In the genomic region with DNA sequence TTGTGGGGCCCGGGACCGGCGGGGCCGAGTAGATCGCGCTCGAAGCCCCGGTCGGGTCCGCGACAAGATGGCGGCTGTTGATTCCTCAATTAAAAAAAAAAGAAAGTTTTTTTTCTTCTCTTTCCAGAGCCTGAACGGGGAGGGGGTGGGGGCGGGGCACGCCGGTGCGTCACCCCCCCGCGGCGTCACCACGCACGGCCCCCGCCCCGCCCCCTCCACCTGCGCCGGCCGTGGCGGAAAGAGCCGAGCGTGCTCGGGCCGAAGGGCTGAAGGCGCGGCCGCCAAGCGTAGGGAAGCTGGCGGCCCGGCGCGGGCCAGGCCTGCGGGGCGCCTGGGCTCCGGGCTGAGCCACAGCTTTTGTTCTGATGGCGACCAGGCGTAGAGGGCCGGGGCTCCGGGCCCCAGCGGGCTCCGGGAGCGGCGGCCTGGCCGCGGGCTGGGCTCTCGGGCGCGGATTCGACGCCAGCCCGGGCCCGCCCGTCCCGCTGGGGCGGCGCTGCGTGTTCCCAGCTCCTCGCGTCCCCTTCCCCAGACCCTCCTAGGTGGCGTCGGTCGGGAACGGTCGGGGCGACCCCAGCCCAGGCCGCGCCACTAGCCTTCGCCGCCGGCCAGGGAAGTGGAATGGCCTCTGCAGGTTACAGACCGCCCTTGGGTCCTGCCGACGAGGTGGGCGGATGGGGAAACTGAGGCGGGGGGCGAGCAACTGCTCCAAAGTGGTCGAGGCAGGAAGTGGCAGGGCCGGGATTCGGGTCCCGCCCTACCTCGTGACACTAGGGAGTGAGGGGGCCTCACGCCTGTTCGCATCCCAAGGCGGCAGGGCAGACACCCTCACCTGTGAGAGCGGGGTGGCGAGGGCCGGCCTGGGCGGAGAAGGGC, we compare ENCODE assay signal across 1 cellular context.
TF ChIP-seq lines count a peak whose summit lies in the region.

A gene (minus strand): TSS at position 91 of the 876 bp plus-strand sequence. CDS start 797 bp downstream, outside the sequence.

TF ChIP-seq in HepG2, 621 proteins besides CTCF, POLR2A, EP300 and RAD21 (continued from another document and continues in another):
- TF ChIP-seq, protein P1, sequence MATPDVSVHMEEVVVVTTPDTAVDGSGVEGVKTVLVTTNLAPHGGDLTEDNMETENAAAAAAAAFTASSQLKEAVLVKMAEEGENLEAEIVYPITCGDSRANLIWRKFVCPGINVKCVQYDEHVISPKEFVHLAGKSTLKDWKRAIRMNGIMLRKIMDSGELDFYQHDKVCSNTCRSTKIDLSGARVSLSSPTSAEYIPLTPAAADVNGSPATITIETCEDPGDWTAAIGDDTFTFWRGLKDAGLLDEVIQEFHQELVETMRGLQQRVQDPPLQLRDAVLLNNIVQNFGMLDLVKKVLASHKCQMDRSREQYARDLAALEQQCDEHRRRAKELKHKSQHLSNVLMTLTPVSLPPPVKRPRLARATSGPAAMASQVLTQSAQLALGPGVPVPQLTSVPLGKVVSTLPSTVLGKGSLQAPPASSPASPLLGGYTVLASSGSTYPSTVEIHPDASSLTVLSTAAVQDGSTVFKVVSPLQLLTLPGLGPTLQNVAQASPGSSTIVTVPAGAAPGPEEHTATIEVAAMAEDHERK (CRISPR knock-in tag; IDR thresholded peaks at IDR 0.05; ENCODE audit: low read depth): peak; percentile 94
- TF ChIP-seq ZSCAN21 (CRISPR knock-in tag; IDR thresholded peaks at IDR 0.05; ENCODE audit: borderline replicate concordance) (no peak), ZNF616 (CRISPR knock-in tag; IDR thresholded peaks at IDR 0.05; ENCODE audit: low read depth) (0 out of 2 replicates have a peak, but pooled peaks have one; percentile 28), CHCHD3 (CRISPR knock-in tag; IDR thresholded peaks at IDR 0.05) (no peak), ZNF660 (CRISPR knock-in tag; IDR thresholded peaks at IDR 0.05; ENCODE audit: borderline replicate concordance, low read depth) (no peak), SATB2 (CRISPR knock-in tag; IDR thresholded peaks at IDR 0.05) (no peak), SNAPC2 (CRISPR knock-in tag; IDR thresholded peaks at IDR 0.05) (no peak), ZBTB8A (CRISPR knock-in tag; IDR thresholded peaks at IDR 0.05; ENCODE audit: borderline replicate concordance, low read depth) (no peak), CHD4 (IDR thresholded peaks at IDR 0.05; ENCODE audit: borderline replicate concordance, low read length) (no peak), ZNF382 (CRISPR knock-in tag; IDR thresholded peaks at IDR 0.05; ENCODE audit: borderline replicate concordance) (no peak), SRSF9 (IDR thresholded peaks at IDR 0.05; ENCODE audit: borderline replicate concordance, insufficient read depth, low read depth, low read length, poor library complexity, severe bottlenecking) (no peak), KLF6 (CRISPR knock-in tag; IDR thresholded peaks at IDR 0.05) (0 out of 2 replicates have a peak, but pooled peaks have one; percentile 54), YEATS2 (CRISPR knock-in tag; IDR thresholded peaks at IDR 0.05; ENCODE audit: borderline replicate concordance) (peak; percentile 59; the same call in 1 of the 2 replicates), ESRRA (CRISPR knock-in tag; IDR thresholded peaks at IDR 0.05; ENCODE audit: low read depth) (no peak), ZNF619 (CRISPR knock-in tag; IDR thresholded peaks at IDR 0.05) (no peak), TAF15 (IDR thresholded peaks at IDR 0.05; ENCODE audit: low read depth, low read length, poor library complexity, severe bottlenecking) (no peak), ZNF563 (CRISPR knock-in tag; IDR thresholded peaks at IDR 0.05) (peak; percentile 47; the same call in 1 of the 2 replicates), ZNF136 (CRISPR knock-in tag; IDR thresholded peaks at IDR 0.05; ENCODE audit: low read depth) (no peak), MEIS2 (CRISPR knock-in tag; IDR thresholded peaks at IDR 0.05) (no peak)
- TF ChIP-seq, protein P2, sequence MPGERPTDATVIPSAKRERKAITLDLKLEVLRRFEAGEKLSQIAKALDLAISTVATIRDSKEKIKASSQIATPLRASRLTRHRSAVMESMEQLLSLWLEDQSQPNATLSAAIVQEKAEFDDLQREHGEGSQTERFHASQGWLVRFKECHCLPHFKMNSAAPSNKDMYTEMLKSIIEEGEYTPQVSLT (CRISPR knock-in tag; IDR thresholded peaks at IDR 0.05; ENCODE audit: borderline replicate concordance, low read depth): no peak
- TF ChIP-seq, protein P3, sequence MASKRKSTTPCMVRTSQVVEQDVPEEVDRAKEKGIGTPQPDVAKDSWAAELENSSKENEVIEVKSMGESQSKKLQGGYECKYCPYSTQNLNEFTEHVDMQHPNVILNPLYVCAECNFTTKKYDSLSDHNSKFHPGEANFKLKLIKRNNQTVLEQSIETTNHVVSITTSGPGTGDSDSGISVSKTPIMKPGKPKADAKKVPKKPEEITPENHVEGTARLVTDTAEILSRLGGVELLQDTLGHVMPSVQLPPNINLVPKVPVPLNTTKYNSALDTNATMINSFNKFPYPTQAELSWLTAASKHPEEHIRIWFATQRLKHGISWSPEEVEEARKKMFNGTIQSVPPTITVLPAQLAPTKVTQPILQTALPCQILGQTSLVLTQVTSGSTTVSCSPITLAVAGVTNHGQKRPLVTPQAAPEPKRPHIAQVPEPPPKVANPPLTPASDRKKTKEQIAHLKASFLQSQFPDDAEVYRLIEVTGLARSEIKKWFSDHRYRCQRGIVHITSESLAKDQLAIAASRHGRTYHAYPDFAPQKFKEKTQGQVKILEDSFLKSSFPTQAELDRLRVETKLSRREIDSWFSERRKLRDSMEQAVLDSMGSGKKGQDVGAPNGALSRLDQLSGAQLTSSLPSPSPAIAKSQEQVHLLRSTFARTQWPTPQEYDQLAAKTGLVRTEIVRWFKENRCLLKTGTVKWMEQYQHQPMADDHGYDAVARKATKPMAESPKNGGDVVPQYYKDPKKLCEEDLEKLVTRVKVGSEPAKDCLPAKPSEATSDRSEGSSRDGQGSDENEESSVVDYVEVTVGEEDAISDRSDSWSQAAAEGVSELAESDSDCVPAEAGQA (IDR thresholded peaks at IDR 0.05; ENCODE audit: low read depth): no peak
- TF ChIP-seq, protein P3 (CRISPR knock-in tag; IDR thresholded peaks at IDR 0.05; ENCODE audit: borderline replicate concordance): peak; percentile 61; the same call in 1 of the 2 replicates
- TF ChIP-seq, protein P4, sequence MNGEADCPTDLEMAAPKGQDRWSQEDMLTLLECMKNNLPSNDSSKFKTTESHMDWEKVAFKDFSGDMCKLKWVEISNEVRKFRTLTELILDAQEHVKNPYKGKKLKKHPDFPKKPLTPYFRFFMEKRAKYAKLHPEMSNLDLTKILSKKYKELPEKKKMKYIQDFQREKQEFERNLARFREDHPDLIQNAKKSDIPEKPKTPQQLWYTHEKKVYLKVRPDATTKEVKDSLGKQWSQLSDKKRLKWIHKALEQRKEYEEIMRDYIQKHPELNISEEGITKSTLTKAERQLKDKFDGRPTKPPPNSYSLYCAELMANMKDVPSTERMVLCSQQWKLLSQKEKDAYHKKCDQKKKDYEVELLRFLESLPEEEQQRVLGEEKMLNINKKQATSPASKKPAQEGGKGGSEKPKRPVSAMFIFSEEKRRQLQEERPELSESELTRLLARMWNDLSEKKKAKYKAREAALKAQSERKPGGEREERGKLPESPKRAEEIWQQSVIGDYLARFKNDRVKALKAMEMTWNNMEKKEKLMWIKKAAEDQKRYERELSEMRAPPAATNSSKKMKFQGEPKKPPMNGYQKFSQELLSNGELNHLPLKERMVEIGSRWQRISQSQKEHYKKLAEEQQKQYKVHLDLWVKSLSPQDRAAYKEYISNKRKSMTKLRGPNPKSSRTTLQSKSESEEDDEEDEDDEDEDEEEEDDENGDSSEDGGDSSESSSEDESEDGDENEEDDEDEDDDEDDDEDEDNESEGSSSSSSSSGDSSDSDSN (CRISPR knock-in tag; IDR thresholded peaks at IDR 0.05): peak; percentile 70
- TF ChIP-seq, protein P5, sequence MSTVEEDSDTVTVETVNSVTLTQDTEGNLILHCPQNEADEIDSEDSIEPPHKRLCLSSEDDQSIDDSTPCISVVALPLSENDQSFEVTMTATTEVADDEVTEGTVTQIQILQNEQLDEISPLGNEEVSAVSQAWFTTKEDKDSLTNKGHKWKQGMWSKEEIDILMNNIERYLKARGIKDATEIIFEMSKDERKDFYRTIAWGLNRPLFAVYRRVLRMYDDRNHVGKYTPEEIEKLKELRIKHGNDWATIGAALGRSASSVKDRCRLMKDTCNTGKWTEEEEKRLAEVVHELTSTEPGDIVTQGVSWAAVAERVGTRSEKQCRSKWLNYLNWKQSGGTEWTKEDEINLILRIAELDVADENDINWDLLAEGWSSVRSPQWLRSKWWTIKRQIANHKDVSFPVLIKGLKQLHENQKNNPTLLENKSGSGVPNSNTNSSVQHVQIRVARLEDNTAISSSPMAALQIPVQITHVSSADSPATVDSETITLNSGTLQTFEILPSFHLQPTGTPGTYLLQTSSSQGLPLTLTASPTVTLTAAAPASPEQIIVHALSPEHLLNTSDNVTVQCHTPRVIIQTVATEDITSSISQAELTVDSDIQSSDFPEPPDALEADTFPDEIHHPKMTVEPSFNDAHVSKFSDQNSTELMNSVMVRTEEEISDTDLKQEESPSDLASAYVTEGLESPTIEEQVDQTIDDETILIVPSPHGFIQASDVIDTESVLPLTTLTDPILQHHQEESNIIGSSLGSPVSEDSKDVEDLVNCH (CRISPR knock-in tag; IDR thresholded peaks at IDR 0.05): no peak
- TF ChIP-seq, protein P6, sequence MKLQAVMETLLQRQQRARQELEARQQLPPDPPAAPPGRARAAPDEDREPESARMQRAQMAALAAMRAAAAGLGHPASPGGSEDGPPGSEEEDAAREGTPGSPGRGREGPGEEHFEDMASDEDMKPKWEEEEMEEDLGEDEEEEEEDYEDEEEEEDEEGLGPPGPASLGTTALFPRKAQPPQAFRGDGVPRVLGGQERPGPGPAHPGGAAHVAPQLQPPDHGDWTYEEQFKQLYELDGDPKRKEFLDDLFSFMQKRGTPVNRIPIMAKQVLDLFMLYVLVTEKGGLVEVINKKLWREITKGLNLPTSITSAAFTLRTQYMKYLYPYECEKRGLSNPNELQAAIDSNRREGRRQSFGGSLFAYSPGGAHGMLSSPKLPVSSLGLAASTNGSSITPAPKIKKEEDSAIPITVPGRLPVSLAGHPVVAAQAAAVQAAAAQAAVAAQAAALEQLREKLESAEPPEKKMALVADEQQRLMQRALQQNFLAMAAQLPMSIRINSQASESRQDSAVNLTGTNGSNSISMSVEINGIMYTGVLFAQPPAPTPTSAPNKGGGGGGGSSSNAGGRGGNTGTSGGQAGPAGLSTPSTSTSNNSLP (IDR thresholded peaks at IDR 0.05; ENCODE audit: low read depth, low read length): peak; percentile 49; the same call in 1 of the 2 replicates
- TF ChIP-seq, protein P7, sequence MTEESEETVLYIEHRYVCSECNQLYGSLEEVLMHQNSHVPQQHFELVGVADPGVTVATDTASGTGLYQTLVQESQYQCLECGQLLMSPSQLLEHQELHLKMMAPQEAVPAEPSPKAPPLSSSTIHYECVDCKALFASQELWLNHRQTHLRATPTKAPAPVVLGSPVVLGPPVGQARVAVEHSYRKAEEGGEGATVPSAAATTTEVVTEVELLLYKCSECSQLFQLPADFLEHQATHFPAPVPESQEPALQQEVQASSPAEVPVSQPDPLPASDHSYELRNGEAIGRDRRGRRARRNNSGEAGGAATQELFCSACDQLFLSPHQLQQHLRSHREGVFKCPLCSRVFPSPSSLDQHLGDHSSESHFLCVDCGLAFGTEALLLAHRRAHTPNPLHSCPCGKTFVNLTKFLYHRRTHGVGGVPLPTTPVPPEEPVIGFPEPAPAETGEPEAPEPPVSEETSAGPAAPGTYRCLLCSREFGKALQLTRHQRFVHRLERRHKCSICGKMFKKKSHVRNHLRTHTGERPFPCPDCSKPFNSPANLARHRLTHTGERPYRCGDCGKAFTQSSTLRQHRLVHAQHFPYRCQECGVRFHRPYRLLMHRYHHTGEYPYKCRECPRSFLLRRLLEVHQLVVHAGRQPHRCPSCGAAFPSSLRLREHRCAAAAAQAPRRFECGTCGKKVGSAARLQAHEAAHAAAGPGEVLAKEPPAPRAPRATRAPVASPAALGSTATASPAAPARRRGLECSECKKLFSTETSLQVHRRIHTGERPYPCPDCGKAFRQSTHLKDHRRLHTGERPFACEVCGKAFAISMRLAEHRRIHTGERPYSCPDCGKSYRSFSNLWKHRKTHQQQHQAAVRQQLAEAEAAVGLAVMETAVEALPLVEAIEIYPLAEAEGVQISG (CRISPR knock-in tag; IDR thresholded peaks at IDR 0.05): peak; percentile 28; the same call in 1 of the 2 replicates
- TF ChIP-seq, protein P8, sequence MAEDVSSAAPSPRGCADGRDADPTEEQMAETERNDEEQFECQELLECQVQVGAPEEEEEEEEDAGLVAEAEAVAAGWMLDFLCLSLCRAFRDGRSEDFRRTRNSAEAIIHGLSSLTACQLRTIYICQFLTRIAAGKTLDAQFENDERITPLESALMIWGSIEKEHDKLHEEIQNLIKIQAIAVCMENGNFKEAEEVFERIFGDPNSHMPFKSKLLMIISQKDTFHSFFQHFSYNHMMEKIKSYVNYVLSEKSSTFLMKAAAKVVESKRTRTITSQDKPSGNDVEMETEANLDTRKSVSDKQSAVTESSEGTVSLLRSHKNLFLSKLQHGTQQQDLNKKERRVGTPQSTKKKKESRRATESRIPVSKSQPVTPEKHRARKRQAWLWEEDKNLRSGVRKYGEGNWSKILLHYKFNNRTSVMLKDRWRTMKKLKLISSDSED (CRISPR knock-in tag; IDR thresholded peaks at IDR 0.05): no peak
- TF ChIP-seq, protein P9, sequence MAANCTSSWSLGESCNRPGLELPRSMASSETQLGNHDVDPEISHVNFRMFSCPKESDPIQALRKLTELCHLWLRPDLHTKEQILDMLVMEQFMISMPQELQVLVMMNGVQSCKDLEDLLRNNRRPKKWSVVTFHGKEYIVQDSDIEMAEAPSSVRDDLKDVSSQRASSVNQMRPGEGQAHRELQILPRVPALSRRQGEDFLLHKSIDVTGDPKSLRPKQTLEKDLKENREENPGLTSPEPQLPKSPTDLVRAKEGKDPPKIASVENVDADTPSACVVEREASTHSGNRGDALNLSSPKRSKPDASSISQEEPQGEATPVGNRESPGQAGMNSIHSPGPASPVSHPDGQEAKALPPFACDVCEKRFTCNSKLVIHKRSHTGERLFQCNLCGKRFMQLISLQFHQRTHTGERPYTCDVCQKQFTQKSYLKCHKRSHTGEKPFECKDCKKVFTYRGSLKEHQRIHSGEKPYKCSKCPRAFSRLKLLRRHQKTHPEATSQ (CRISPR knock-in tag; IDR thresholded peaks at IDR 0.05; ENCODE audit: borderline replicate concordance): no peak
